8 cellular contexts compared by ENCODE assay signal in genomic region chr1:202010042-202011015, GRCh38. TPM values are rescaled to one million over a fixed set of nuclear protein-coding genes. Genes with fewer than 3 reads are reported as not detected.
DNase-seq lines count a peak whose midpoint lies in the region; ATAC-seq and TF ChIP-seq lines count a peak whose summit lies in the region.

ELF3 (plus strand) TSS chr1:202010587; CDS start chr1:202011137, 550 bp downstream.

- no peak within 1 kb of the TSS for H2BK5ac ChIP-seq in IMR-90 (ENCODE audit: low read depth, low read length, poor library complexity, severe bottlenecking)

- H3K4ac ChIP-seq in IMR-90 (ENCODE audit: low read depth, low read length): no peak within 1 kb of the TSS

- no peak for TF ChIP-seq RAD21 in IMR-90 (IDR thresholded peaks at IDR 0.05; ENCODE audit: low read length)

- H2BK15ac ChIP-seq in IMR-90 (ENCODE audit: low read depth, low read length): no peak within 1 kb of the TSS

- H3K14ac ChIP-seq in IMR-90 (replicated peaks; ENCODE audit: low read depth, low read length): no peak within 1 kb of the TSS

- 75% methylated on average over 12 of the region's 24 CpGs; no CpG with 5 or more reads in 1 of the 2 experiments for whole genome bisulfite sequencing in IMR-90 (ENCODE audit: extremely low coverage in 2 of 2, insufficient read length in 1 of 2), 2 experiments
- WGBS in right lobe of liver (ENCODE audit: insufficient coverage, low coverage, low lambda C conversion rate, missing lambda C conversion rate): 53% methylated on average over 3 of the region's 24 CpGs

- peak within 1 kb of the TSS; percentile 47; the same call in 1 of the 2 replicates for H2AK5ac ChIP-seq in IMR-90 (ENCODE audit: low read depth, low read length)

- no peak within 1 kb of the TSS for H3K4me2 ChIP-seq in IMR-90 (ENCODE audit: low read depth, low read length)

- H3K27ac ChIP-seq in IMR-90 (ENCODE audit: insufficient read depth, low read length): no peak within 1 kb of the TSS
- H3K27ac ChIP-seq in right lobe of liver: peak within 1 kb of the TSS; percentile 91 to 96 (median 94)

- H3K9ac ChIP-seq in IMR-90 (ENCODE audit: low read depth, low read length): no peak within 1 kb of the TSS

- H3K56ac ChIP-seq in IMR-90 (ENCODE audit: extremely low read depth, insufficient read depth, low read length): no peak within 1 kb of the TSS

- H4K91ac ChIP-seq in IMR-90 (ENCODE audit: insufficient read depth, low read depth, low read length): no peak within 1 kb of the TSS

- H3K4me1 Mint-ChIP-seq in WTC11: peaks cover 48% of the 10 kb centered on the region

- peaks cover 5% of the 10 kb centered on the region for H3K36me3 Mint-ChIP-seq in WTC11

- intact Hi-C loops in IMR-90 (cut with micrococcal nuclease): no loop called here
- intact Hi-C loops in right lobe of liver (cut with DNase I): no loop called here

- H3K27me3 ChIP-seq in IMR-90 (ENCODE audit: control insufficient read depth, insufficient read depth, low read length): 0 out of 2 replicates have a peak, but pooled peaks cover 2% of the 10 kb centered on the region
- no peaks in the 10 kb centered on the region for H3K27me3 ChIP-seq in right lobe of liver

- CTCF ChIA-PET in IMR-90 (lab: Yijun Ruan, JAX) (interaction anchor here (0.6 kb wide), 1 partner anchor 50 kb away, joined by 3 read pairs; no protein-coding TSS in a partner anchor), WTC11 (lab: Charles Lee) (interaction anchor here (0.7 to 9.3 kb wide), 31 partner anchors 11 to 471 kb away, joined by 3 to 149 read pairs (median 4); partner anchors contain the start of genes GPR37L1, SHISA4 and TIMM17A), HEK293T (lab: Yijun Ruan, JAX) (interaction anchor here (0.9 to 1.8 kb wide), 2 partner anchors 108 to 109 kb away, joined by 5 to 6 read pairs; no protein-coding TSS in a partner anchor)

- no peaks in the 10 kb centered on the region; the same call in 1 of the 2 replicates for H3K9me1 ChIP-seq in IMR-90 (ENCODE audit: insufficient read depth, low read length)

- H4K8ac ChIP-seq in IMR-90 (ENCODE audit: low read depth in 2 of 2, low read length in 2 of 2): no peak within 1 kb of the TSS

- H2AFZ ChIP-seq in IMR-90 (replicated peaks; ENCODE audit: low read length, poor library complexity): peak within 1 kb of the TSS; percentile 54

- H3K4me3 Mint-ChIP-seq in WTC11: peak within 1 kb of the TSS; percentile 76

- no peaks in the 10 kb centered on the region for H4K20me1 ChIP-seq in IMR-90 (ENCODE audit: insufficient read depth, low read length)

- no peak within 1 kb of the TSS for H3K23ac ChIP-seq in IMR-90 (ENCODE audit: low read depth, low read length)

- no peaks in the 10 kb centered on the region for H3K79me1 ChIP-seq in IMR-90 (ENCODE audit: low read depth in 1 of 2, low read length in 2 of 2)

- H3K27ac Mint-ChIP-seq in WTC11: peak within 1 kb of the TSS; percentile 98

- POLR2A ChIA-PET in IMR-90 (lab: Charles Lee; ENCODE audit: unreplicated experiment) (no interaction called here), WTC11 (lab: Charles Lee) (interaction anchor here (0.5 to 2.0 kb wide), 20 partner anchors 9 to 165 kb away, joined by 3 to 14 read pairs (median 4); partner anchors contain the start of gene TIMM17A), HEK293T (lab: Yijun Ruan, JAX) (no interaction called here)

- H2AK9ac ChIP-seq in IMR-90 (replicated peaks; ENCODE audit: low read depth, low read length, poor library complexity): peak within 1 kb of the TSS; percentile 87

- TF ChIP-seq CTCF in IMR-90 (conservative IDR thresholded peaks at IDR 0.05; ENCODE audit: low read depth, low read length) (no peak), WTC11 (IDR thresholded peaks at IDR 0.05) (no peak), right lobe of liver (IDR thresholded peaks at IDR 0.05) (no peak)

- no TSS peak for BruUV-seq in IMR-90 (replicated peaks; lab: Mats Ljungman, UMichigan)

- H3K36me3 ChIP-seq in IMR-90 (ENCODE audit: control insufficient read depth, insufficient read depth, low read length): peaks cover 4% of the 10 kb centered on the region
- peaks cover 0 to 38% (median 10%) of the 10 kb centered on the region in 4 donors for H3K36me3 ChIP-seq in right lobe of liver

- H3K4me1 ChIP-seq in IMR-90 (ENCODE audit: control insufficient read depth, insufficient read depth, low read length) (peaks cover 2% of the 10 kb centered on the region; the same call in 1 of the 2 replicates), right lobe of liver (peaks cover 0 to 39% (median 14%) of the 10 kb centered on the region in 4 donors)

- TF ChIP-seq POLR2A in IMR-90 (IDR thresholded peaks at IDR 0.05; ENCODE audit: low read depth, low read length) (no peak), right lobe of liver (IDR thresholded peaks at IDR 0.05) (peak; percentile 98)

- H4K5ac ChIP-seq in IMR-90 (ENCODE audit: low read depth, low read length): no peak within 1 kb of the TSS

- DNase-seq in EL (peak; percentile 33), IMR-90 (no peak), WTC11 (ENCODE audit: low spot score) (peak; percentile 88), right lobe of liver (peak; percentile 90 to 96 (median 94)), HEK293T (ENCODE audit: extremely low spot score) (no peak), NCI-H446 (lab: John Stamatoyannopoulos, UW) (no peak)
- no peak for DNase-seq in stimulated activated CD8-positive, alpha-beta memory T cell treated with anti-CD3 and anti-CD28 coated beads, Interleukin-4, amount 100 ng/mL, for 48 hours

- H3K4me3 ChIP-seq in IMR-90 (ENCODE audit: insufficient read depth, low read depth, low read length) (no peak within 1 kb of the TSS), right lobe of liver (peak within 1 kb of the TSS; percentile 66 to 87 (median 70))

- in situ Hi-C loops in IMR-90 (cut with MboI; ENCODE audit: low sequenced_read_pairs): loop anchor here (5.0 kb wide), 1 partner anchor 107 kb away; no protein-coding TSS in a partner anchor

- ATAC-seq in GM21423 (IDR thresholded peaks at IDR 0.05; ENCODE audit: unreplicated experiment) (peak; percentile 74), IMR-90 (ENCODE audit: low read depth) (peak; percentile 18), WTC11 (peak; percentile 92), right lobe of liver (peak; percentile 68 to 92 (median 87))

- H2BK20ac ChIP-seq in IMR-90 (ENCODE audit: low read depth, low read length): no peak within 1 kb of the TSS

- no peak within 1 kb of the TSS for H3K18ac ChIP-seq in IMR-90 (ENCODE audit: low read depth, low read length)

- no peaks in the 10 kb centered on the region for H3K27me3 Mint-ChIP-seq in WTC11 (ENCODE audit: low read depth)

- dilution Hi-C loops in IMR-90 (cut with HindIII; ENCODE audit: low sequenced_read_pairs, unreplicated experiment): no loop called here

- no peaks in the 10 kb centered on the region for H3K9me3 Mint-ChIP-seq in WTC11

- no peaks in the 10 kb centered on the region for H3K9me3 ChIP-seq in IMR-90 (ENCODE audit: control insufficient read depth, insufficient read depth, low read length)
- H3K9me3 ChIP-seq in right lobe of liver: no peaks in the 10 kb centered on the region

- no peak within 1 kb of the TSS for H2BK120ac ChIP-seq in IMR-90 (ENCODE audit: low read depth, low read length)

TF ChIP-seq in IMR-90, 13 proteins besides CTCF, POLR2A, EP300 and RAD21 (continues in another document):
- TF ChIP-seq ELK1 (IDR thresholded peaks at IDR 0.05; ENCODE audit: borderline replicate concordance, low read depth, low read length) (no peak), BHLHE40 (IDR thresholded peaks at IDR 0.05; ENCODE audit: low read depth, low read length) (no peak)

TF ChIP-seq in WTC11, 78 proteins besides CTCF, POLR2A, EP300 and RAD21 (continues in another document):
- no peak for TF ChIP-seq KAT7 (CRISPR knock-in tag; IDR thresholded peaks at IDR 0.05; ENCODE audit: borderline replicate concordance)
- 0 out of 2 replicates have a peak, but pooled peaks have one; percentile 48 for TF ChIP-seq SP1 (CRISPR knock-in tag; conservative IDR thresholded peaks at IDR 0.05)
- TF ChIP-seq E2F5 (CRISPR knock-in tag; IDR thresholded peaks at IDR 0.05): no peak; the same call in 1 of the 2 replicates

TF ChIP-seq in HEK293T, 16 proteins besides CTCF, POLR2A, EP300 and RAD21:
- TF ChIP-seq LEF1 (IDR thresholded peaks at IDR 0.05; ENCODE audit: borderline replicate concordance): no peak
- TF ChIP-seq CTBP1 (IDR thresholded peaks at IDR 0.05; ENCODE audit: borderline replicate concordance): no peak
- TF ChIP-seq TARDBP (IDR thresholded peaks at IDR 0.05): no peak
- no peak for TF ChIP-seq ZNF384 (IDR thresholded peaks at IDR 0.05)
- TF ChIP-seq SUZ12 (IDR thresholded peaks at IDR 0.05): no peak
- no peak for TF ChIP-seq FOXK2 (IDR thresholded peaks at IDR 0.05)

RNA-seq across cellular contexts. Expression of gene ELF3, which starts in this region (rescaled TPM):
- total RNA-seq in IMR-90 (2012; rRNA removed) (under 0.01 TPM in 1 of 2 replicates, not detected in the other), WTC11 (2021) (13.7 to 15.0 TPM (median 14.4 TPM) in 3 replicates), right lobe of liver (100 to 1,000 TPM in 1 of 6 experiments, 10 to 100 TPM in 5; 12.6 to 266 (median 57.8) TPM)
- polyA plus RNA-seq in IMR-90 (2012; rRNA removed): 0.19 and 0.38 TPM in 2 replicates
- polyA plus RNA-seq in IMR-90 (2012; cell fraction: cytosol; rRNA removed): 0.02 and 0.11 TPM in 2 replicates
- polyA plus RNA-seq in IMR-90 (2012; cell fraction: nucleus; rRNA removed; ENCODE audit: low replicate concordance): 1.3 and 7.4 TPM in 2 replicates

Comparison
In these comparisons a context has a peak if more than half of its experiments do, and no peak if none do; other contexts are left out.
1. RNA of gene ELF3 (total RNA-seq): 12.6 to 266 TPM in right lobe of liver and 13.7 to 15.0 TPM in WTC11; under 0.01 TPM in IMR-90; every median in the first group is over 10 times any median in the second.
2. DNase-seq: peak in EL (single experiment), WTC11 (single experiment) and right lobe of liver (3 of 3); none in IMR-90 (single experiment), HEK293T (single experiment), NCI-H446 (0 of 2) and stimulated activated CD8-positive, alpha-beta memory T cell treated with anti-CD3 and anti-CD28 coated beads, Interleukin-4, amount 100 ng/mL, for 48 hours (single experiment).
3. ATAC-seq: peak in every context shown above with its lines; median percentile 92 in WTC11; 87 in right lobe of liver; 74 in GM21423; 18 in IMR-90.